2 cellular contexts compared by ENCODE assay signal in the genomic region with DNA sequence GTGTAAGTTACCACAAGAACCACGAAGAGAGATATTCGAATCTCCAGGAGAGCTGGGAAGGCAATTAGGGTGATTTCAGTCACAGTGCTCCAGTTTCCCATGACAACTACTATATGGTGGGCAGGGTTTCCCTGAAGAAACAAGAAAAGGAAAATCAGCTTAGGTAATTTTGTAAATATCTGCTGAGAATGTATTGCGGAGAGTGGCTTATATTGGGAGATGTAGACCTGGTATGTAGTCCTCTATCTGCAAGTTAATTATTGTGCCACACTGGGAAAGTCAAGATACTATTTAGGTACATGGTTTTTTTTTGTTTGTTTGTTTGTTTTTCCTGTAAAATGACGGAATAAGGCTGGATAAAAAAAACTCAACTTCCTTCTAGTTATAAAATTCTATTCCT.
TF ChIP-seq lines count a peak whose summit lies in the region.

A gene with protein sequence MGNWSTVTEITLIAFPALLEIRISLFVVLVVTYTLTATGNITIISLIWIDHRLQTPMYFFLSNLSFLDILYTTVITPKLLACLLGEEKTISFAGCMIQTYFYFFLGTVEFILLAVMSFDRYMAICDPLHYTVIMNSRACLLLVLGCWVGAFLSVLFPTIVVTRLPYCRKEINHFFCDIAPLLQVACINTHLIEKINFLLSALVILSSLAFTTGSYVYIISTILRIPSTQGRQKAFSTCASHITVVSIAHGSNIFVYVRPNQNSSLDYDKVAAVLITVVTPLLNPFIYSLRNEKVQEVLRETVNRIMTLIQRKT (minus strand): TSS at position 101 of the 400 bp plus-strand sequence. CDS start 0 bp downstream, at position 101.

TF ChIP-seq in GM23338, 12 proteins besides CTCF, POLR2A, EP300 and RAD21 (continues in another document):
- TF ChIP-seq, protein P1, sequence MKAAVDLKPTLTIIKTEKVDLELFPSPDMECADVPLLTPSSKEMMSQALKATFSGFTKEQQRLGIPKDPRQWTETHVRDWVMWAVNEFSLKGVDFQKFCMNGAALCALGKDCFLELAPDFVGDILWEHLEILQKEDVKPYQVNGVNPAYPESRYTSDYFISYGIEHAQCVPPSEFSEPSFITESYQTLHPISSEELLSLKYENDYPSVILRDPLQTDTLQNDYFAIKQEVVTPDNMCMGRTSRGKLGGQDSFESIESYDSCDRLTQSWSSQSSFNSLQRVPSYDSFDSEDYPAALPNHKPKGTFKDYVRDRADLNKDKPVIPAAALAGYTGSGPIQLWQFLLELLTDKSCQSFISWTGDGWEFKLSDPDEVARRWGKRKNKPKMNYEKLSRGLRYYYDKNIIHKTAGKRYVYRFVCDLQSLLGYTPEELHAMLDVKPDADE (IDR thresholded peaks at IDR 0.05): no peak
- TF ChIP-seq NANOG (IDR thresholded peaks at IDR 0.05; ENCODE audit: borderline replicate concordance): no peak
- no peak for TF ChIP-seq STAT1 (IDR thresholded peaks at IDR 0.05; ENCODE audit: unreplicated experiment)
- TF ChIP-seq CREB1 (CRISPR knock-in tag; IDR thresholded peaks at IDR 0.05; ENCODE audit: low read depth): no peak
- no peak for TF ChIP-seq EZH2phosphoT487 (IDR thresholded peaks at IDR 0.05; ENCODE audit: unreplicated experiment)
- TF ChIP-seq, protein P2, sequence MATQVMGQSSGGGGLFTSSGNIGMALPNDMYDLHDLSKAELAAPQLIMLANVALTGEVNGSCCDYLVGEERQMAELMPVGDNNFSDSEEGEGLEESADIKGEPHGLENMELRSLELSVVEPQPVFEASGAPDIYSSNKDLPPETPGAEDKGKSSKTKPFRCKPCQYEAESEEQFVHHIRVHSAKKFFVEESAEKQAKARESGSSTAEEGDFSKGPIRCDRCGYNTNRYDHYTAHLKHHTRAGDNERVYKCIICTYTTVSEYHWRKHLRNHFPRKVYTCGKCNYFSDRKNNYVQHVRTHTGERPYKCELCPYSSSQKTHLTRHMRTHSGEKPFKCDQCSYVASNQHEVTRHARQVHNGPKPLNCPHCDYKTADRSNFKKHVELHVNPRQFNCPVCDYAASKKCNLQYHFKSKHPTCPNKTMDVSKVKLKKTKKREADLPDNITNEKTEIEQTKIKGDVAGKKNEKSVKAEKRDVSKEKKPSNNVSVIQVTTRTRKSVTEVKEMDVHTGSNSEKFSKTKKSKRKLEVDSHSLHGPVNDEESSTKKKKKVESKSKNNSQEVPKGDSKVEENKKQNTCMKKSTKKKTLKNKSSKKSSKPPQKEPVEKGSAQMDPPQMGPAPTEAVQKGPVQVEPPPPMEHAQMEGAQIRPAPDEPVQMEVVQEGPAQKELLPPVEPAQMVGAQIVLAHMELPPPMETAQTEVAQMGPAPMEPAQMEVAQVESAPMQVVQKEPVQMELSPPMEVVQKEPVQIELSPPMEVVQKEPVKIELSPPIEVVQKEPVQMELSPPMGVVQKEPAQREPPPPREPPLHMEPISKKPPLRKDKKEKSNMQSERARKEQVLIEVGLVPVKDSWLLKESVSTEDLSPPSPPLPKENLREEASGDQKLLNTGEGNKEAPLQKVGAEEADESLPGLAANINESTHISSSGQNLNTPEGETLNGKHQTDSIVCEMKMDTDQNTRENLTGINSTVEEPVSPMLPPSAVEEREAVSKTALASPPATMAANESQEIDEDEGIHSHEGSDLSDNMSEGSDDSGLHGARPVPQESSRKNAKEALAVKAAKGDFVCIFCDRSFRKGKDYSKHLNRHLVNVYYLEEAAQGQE (IDR thresholded peaks at IDR 0.05; ENCODE audit: unreplicated experiment): no peak
- TF ChIP-seq, protein P3, sequence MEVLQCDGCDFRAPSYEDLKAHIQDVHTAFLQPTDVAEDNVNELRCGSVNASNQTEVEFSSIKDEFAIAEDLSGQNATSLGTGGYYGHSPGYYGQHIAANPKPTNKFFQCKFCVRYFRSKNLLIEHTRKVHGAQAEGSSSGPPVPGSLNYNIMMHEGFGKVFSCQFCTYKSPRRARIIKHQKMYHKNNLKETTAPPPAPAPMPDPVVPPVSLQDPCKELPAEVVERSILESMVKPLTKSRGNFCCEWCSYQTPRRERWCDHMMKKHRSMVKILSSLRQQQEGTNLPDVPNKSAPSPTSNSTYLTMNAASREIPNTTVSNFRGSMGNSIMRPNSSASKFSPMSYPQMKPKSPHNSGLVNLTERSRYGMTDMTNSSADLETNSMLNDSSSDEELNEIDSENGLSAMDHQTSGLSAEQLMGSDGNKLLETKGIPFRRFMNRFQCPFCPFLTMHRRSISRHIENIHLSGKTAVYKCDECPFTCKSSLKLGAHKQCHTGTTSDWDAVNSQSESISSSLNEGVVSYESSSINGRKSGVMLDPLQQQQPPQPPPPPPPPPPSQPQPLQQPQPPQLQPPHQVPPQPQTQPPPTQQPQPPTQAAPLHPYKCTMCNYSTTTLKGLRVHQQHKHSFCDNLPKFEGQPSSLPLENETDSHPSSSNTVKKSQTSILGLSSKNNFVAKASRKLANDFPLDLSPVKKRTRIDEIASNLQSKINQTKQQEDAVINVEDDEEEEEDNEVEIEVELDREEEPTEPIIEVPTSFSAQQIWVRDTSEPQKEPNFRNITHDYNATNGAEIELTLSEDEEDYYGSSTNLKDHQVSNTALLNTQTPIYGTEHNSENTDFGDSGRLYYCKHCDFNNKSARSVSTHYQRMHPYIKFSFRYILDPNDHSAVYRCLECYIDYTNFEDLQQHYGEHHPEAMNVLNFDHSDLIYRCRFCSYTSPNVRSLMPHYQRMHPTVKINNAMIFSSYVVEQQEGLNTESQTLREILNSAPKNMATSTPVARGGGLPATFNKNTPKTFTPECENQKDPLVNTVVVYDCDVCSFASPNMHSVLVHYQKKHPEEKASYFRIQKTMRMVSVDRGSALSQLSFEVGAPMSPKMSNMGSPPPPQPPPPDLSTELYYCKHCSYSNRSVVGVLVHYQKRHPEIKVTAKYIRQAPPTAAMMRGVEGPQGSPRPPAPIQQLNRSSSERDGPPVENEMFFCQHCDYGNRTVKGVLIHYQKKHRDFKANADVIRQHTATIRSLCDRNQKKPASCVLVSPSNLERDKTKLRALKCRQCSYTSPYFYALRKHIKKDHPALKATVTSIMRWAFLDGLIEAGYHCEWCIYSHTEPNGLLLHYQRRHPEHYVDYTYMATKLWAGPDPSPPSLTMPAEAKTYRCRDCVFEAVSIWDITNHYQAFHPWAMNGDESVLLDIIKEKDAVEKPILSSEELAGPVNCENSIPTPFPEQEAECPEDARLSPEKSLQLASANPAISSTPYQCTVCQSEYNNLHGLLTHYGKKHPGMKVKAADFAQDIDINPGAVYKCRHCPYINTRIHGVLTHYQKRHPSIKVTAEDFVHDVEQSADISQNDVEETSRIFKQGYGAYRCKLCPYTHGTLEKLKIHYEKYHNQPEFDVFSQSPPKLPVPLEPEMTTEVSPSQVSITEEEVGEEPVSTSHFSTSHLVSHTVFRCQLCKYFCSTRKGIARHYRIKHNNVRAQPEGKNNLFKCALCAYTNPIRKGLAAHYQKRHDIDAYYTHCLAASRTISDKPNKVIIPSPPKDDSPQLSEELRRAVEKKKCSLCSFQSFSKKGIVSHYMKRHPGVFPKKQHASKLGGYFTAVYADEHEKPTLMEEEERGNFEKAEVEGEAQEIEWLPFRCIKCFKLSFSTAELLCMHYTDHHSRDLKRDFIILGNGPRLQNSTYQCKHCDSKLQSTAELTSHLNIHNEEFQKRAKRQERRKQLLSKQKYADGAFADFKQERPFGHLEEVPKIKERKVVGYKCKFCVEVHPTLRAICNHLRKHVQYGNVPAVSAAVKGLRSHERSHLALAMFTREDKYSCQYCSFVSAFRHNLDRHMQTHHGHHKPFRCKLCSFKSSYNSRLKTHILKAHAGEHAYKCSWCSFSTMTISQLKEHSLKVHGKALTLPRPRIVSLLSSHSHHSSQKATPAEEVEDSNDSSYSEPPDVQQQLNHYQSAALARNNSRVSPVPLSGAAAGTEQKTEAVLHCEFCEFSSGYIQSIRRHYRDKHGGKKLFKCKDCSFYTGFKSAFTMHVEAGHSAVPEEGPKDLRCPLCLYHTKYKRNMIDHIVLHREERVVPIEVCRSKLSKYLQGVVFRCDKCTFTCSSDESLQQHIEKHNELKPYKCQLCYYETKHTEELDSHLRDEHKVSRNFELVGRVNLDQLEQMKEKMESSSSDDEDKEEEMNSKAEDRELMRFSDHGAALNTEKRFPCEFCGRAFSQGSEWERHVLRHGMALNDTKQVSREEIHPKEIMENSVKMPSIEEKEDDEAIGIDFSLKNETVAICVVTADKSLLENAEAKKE (CRISPR knock-in tag; IDR thresholded peaks at IDR 0.05): no peak

TF ChIP-seq in H1, 55 proteins besides CTCF, POLR2A, EP300 and RAD21:
- TF ChIP-seq TAF7 (optimal IDR thresholded peaks at IDR 0.05; ENCODE audit: borderline replicate concordance, low read depth, low read length): no peak
- TF ChIP-seq EGR1 (IDR thresholded peaks at IDR 0.05; ENCODE audit: borderline replicate concordance, low read depth, low read length): no peak
